In genomic region chr3:50261505-50261904, GRCh38 we compare ENCODE assay signal across 13 cellular contexts. TPM values are rescaled to one million over a fixed set of nuclear protein-coding genes. Genes with fewer than 3 reads are reported as not detected.
A peak's percentile ranks its signal among the peaks of the same experiment; 100 is the strongest.
DNase-seq lines count a peak whose midpoint lies in the region; ATAC-seq, FAIRE-seq and TF ChIP-seq lines count a peak whose summit lies in the region.
"Had no signal": no experiment of that assay in that cellular context is flagged by ENCODE, and none has a peak within 500 bp of the region (broad histone marks: within the 10 kb centered on the region; RNA-seq: fewer than 3 reads in every experiment).

No MANE protein-coding gene starts in this region.

- H3K4me3 ChIP-seq in right atrium auricular region, result peak overlapping the region in 1 of 2 donors; percentile 57
- no peak overlapping the region for H3K4me3 ChIP-seq in endodermal cell (ENCODE audit: low read length)
- no peak overlapping the region for H3K4me3 ChIP-seq in pancreas
- H3K4me3 ChIP-seq in vagina, result no peak overlapping the region

- DNase-seq in right atrium auricular region (ENCODE audit: low spot score), result no peak
- no peak for DNase-seq in cardiac septum (ENCODE audit: low spot score)
- DNase-seq in endodermal cell, result no peak
- DNase-seq in pancreas, result no peak
- no peak for DNase-seq in vagina (ENCODE audit: extremely low spot score in 2 of 2)
- no peak for DNase-seq in amniotic stem cell (lab: John Stamatoyannopoulos, UW)
- DNase-seq in NCI-H69 (lab: John Stamatoyannopoulos, UW), result no peak
- no peak for DNase-seq in GM13976 (ENCODE audit: low spot score)
- DNase-seq: foreskin keratinocyte, NCI-H1092 treated with DMSO at 0.1 percent for 48 hours, NCI-H748 treated with DMSO at 0.1 percent for 48 hours had no signal

- 96% methylated on average over 2 of the region's 2 CpGs; no CpG with 5 or more reads in 1 of the 2 experiments for WGBS in endodermal cell (ENCODE audit: insufficient coverage in 1 of 2, insufficient read length in 1 of 2), 2 experiments
- WGBS in pancreas, 2 donors, result 40 to 54% methylated on average over 2 of the region's 2 CpGs

- TF ChIP-seq POLR2A in vagina (IDR thresholded peaks at IDR 0.05), result no peak

- H3K36me3 Mint-ChIP-seq in endodermal cell (ENCODE audit: low read depth), result peaks cover 24% of the 10 kb centered on the region

- H3K36me3 ChIP-seq in right atrium auricular region (peaks cover 26% of the 10 kb centered on the region), endodermal cell (ENCODE audit: control insufficient read depth, insufficient read depth, low read length) (peaks cover 26% of the 10 kb centered on the region), pancreas (peaks cover 7 to 16% (median 7%) of the 10 kb centered on the region in 3 donors), vagina (peaks cover 0 to 21% of the 10 kb centered on the region in 2 donors)

- H3K9me3 ChIP-seq in right atrium auricular region (no peaks in the 10 kb centered on the region), endodermal cell (ENCODE audit: control insufficient read depth, low read length) (no peaks in the 10 kb centered on the region), pancreas (no peaks in the 10 kb centered on the region), vagina (no peaks in the 10 kb centered on the region)

- H3K4me1 Mint-ChIP-seq in endodermal cell, result peaks cover 20% of the 10 kb centered on the region

- peak overlapping the region; percentile 50 for H3K27ac Mint-ChIP-seq in endodermal cell
- H3K27ac Mint-ChIP-seq: stimulated activated naive CD8-positive, alpha-beta T cell treated with anti-CD3 and anti-CD28 coated beads, Interleukin-15, Interleukin-2, amounts not matched to agents 100 ng/mL and 50 ng/mL, for 24 hours had no signal

- FAIRE-seq in pancreas (lab: Jason Lieb, UNC), result no peak

- H3K9me3 Mint-ChIP-seq in endodermal cell, result no peaks in the 10 kb centered on the region
- H3K9me3 Mint-ChIP-seq: stimulated activated naive CD8-positive, alpha-beta T cell treated with anti-CD3 and anti-CD28 coated beads, Interleukin-15, Interleukin-2, amounts not matched to agents 100 ng/mL and 50 ng/mL, for 24 hours had no signal

- H3K27me3 Mint-ChIP-seq in endodermal cell (ENCODE audit: insufficient read depth), result no peaks in the 10 kb centered on the region

- peak overlapping the region; percentile 49 for H3K4me3 Mint-ChIP-seq in endodermal cell

- peak overlapping the region; percentile 92 for H3K9ac ChIP-seq in endodermal cell (ENCODE audit: extremely low read depth, low read length, poor library complexity, severe bottlenecking)

- in situ Hi-C loops in GM13976 (cut with MboI; ENCODE audit: low sequenced_read_pairs, unreplicated experiment), result no loop called here

- ATAC-seq in pancreas, result no peak
- ATAC-seq: foreskin keratinocyte had no signal

- no peak for TF ChIP-seq CTCF in right atrium auricular region (IDR thresholded peaks at IDR 0.05)
- TF ChIP-seq CTCF in endodermal cell (conservative IDR thresholded peaks at IDR 0.05), result no peak
- TF ChIP-seq CTCF in pancreas (IDR thresholded peaks at IDR 0.05), result no peak
- TF ChIP-seq CTCF in vagina (IDR thresholded peaks at IDR 0.05), result no peak
- no peak for TF ChIP-seq CTCF in GM13976 (IDR thresholded peaks at IDR 0.05; ENCODE audit: borderline replicate concordance, control extremely low read depth, extremely low read depth, insufficient read depth, missing control alignments)

- H3K27ac ChIP-seq in right atrium auricular region (peak overlapping the region; percentile 95 to 99), endodermal cell (ENCODE audit: low read depth, low read length) (peak overlapping the region; percentile 100), pancreas (peak overlapping the region in 3 of 4 donors; percentile 94 to 98 (median 97)), vagina (peak overlapping the region; percentile 98)
- H3K27ac ChIP-seq: foreskin keratinocyte had no signal

- H3K27me3 ChIP-seq in right atrium auricular region (no peaks in the 10 kb centered on the region), endodermal cell (ENCODE audit: control insufficient read depth, insufficient read depth, low read length, poor library complexity, severe bottlenecking) (no peaks in the 10 kb centered on the region), pancreas (no peaks in the 10 kb centered on the region), vagina (no peaks in the 10 kb centered on the region)
- H3K27me3 ChIP-seq: foreskin keratinocyte had no signal

- H3K4me1 ChIP-seq in right atrium auricular region (peaks cover 0 to 61% of the 10 kb centered on the region in 2 donors), endodermal cell (ENCODE audit: control insufficient read depth, insufficient read depth, low read length) (peaks cover 12% of the 10 kb centered on the region), pancreas (peaks cover 5 to 35% (median 6%) of the 10 kb centered on the region in 3 donors), vagina (peaks cover 62% of the 10 kb centered on the region)
- H3K4me1 ChIP-seq: foreskin keratinocyte had no signal

- intact Hi-C loops in cardiac septum (cut with DNase I) (no loop called here), pancreas (cut with DNase I) (no loop called here), vagina (cut with DNase I) (no loop called here)

RNA-seq across cellular contexts. Expression of gene SEMA3B, which starts 7.4 kb away (rescaled TPM):
- total RNA-seq in right atrium auricular region (10 to 100 TPM; 15.4 to 20.0 TPM), cardiac septum (26.5 TPM), endodermal cell (10 to 100 TPM in 1 of 2 donors, 1 to 10 TPM in 1; 6.5 to 10.3 TPM), pancreas (10 to 100 TPM; 27.5 to 53.5 (median 33.2) TPM), vagina (32.9 TPM)
- 19.4 TPM for polyA plus RNA-seq in endodermal cell (2013, experiment 1 of 2)
- polyA plus RNA-seq in endodermal cell (2013, experiment 2 of 2), result 15.1 TPM
- polyA plus RNA-seq in pancreas, result 100 to 1,000 TPM; 118 to 223 TPM

RNA-seq across cellular contexts. Expression of gene LSMEM2, which starts 17.4 kb away (rescaled TPM):
- total RNA-seq in right atrium auricular region (10 to 100 TPM in 1 of 2 donors, 1 to 10 TPM in 1; 9.0 to 10.6 TPM), cardiac septum (25.7 TPM), endodermal cell (not detected), pancreas (under 1 TPM in 1 of 6 donors, not detected in 5; 0.12 TPM), vagina (not detected)
- polyA plus RNA-seq in endodermal cell (2013, experiment 1 of 2), result 0.25 TPM
- not detected for polyA plus RNA-seq in endodermal cell (2013, experiment 2 of 2)
- polyA plus RNA-seq in pancreas, result 1 to 10 TPM in 1 of 2 donors, under 1 TPM in 1; 0.15 to 2.1 TPM
- total RNA-seq: foreskin keratinocyte; T-helper 2 cell treated with Interferon-gamma antibody and Interleukin-4, amounts not matched to agents 100 ng/mL and 5 ng/mL, for 36 hours had no signal

RNA-seq across cellular contexts. Expression of gene GNAI2, which starts 25.5 kb away (rescaled TPM):
- total RNA-seq in right atrium auricular region, result 100 to 1,000 TPM in 1 of 2 donors, 10 to 100 TPM in 1; 72.1 to 127 TPM
- 153 TPM for total RNA-seq in cardiac septum
- 100 to 1,000 TPM; 243 to 278 TPM for total RNA-seq in endodermal cell
- polyA plus RNA-seq in endodermal cell (2013, experiment 1 of 2), result 454 TPM
- 428 TPM for polyA plus RNA-seq in endodermal cell (2013, experiment 2 of 2)
- 100 to 1,000 TPM in 1 of 6 donors, 10 to 100 TPM in 5; 26.9 to 104 (median 42.9) TPM for total RNA-seq in pancreas
- 10 to 100 TPM; 54.1 to 97.6 TPM for polyA plus RNA-seq in pancreas
- total RNA-seq in vagina, result 244 TPM

RNA-seq across cellular contexts. Expression of gene IFRD2, which starts 30.7 kb away (rescaled TPM):
- total RNA-seq in right atrium auricular region (10 to 100 TPM; 51.0 to 58.5 TPM), cardiac septum (45.7 TPM), endodermal cell (10 to 100 TPM; 56.6 to 70.9 TPM), pancreas (10 to 100 TPM; 47.1 to 81.6 (median 55.1) TPM), vagina (37.3 TPM)
- 42.4 TPM for polyA plus RNA-seq in endodermal cell (2013, experiment 1 of 2)
- 35.6 TPM for polyA plus RNA-seq in endodermal cell (2013, experiment 2 of 2)
- polyA plus RNA-seq in pancreas, result 100 to 1,000 TPM; 101 to 117 TPM

RNA-seq across cellular contexts. Expression of gene HYAL3, which starts 37.7 kb away (rescaled TPM):
- total RNA-seq in right atrium auricular region (1 to 10 TPM in 1 of 2 donors, under 1 TPM in 1; 0.74 to 3.5 TPM), cardiac septum (1.3 TPM), endodermal cell (1 to 10 TPM; 2.6 to 3.3 TPM), pancreas (1 to 10 TPM in 1 of 6 donors, under 1 TPM in 5; 0.46 to 1.3 (median 0.65) TPM), vagina (8.1 TPM)
- 4.1 TPM for polyA plus RNA-seq in endodermal cell (2013, experiment 1 of 2)
- polyA plus RNA-seq in endodermal cell (2013, experiment 2 of 2), result 3.9 TPM
- 1 to 10 TPM; 1.6 to 2.1 TPM for polyA plus RNA-seq in pancreas
